Comparison of ENCODE assay signal across 15 cellular contexts in the genomic region with DNA sequence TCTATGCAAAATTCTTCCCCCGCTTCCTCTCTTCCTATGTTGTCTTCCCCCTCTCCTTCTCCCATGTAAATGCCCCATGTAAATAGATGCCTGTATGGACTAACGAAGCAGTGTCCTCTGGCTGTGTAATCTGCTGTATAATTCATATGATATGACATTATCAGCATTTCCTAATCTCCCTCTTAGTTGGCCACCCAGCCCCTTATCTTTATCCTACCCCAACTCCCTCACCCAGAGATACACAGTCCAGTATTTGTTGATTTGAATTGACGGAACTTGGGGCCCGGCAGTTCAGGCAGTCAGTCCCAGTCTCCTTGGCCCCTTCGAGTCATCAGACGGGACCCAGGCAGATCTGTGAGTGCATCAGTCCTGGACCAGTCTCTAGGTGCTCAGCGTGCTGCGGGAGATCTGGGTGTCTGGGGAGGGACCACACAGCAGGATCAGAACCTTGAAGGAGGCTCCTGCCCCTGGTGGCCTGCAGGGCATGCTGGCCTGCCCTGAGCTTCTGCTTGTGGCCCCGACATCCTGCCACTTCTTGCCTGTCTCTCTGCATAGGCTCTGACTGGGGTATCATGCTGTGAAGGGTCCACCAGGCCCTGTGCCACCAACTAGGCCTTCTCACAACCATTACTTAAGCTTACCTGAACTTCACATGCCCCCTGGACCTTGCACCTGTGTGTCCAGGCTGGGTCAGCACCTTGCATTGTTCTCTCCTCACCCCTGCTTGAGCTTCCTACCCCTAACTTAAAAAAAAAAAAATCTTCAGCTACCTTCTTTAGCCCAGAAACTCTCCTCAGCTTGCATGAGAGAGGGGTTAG.
DNase-seq lines count a peak whose midpoint lies in the region; ATAC-seq and TF ChIP-seq lines count a peak whose summit lies in the region.
"Had no signal": no experiment of that assay in that cellular context is flagged by ENCODE, and none has a peak within 500 bp of the region (broad histone marks: within the 10 kb centered on the region; RNA-seq: fewer than 3 reads in every experiment).

No MANE protein-coding gene starts in this region.

- no peaks in the 10 kb centered on the region for H3K9me3 ChIP-seq in thyroid gland
- H3K9me3 ChIP-seq: adrenal gland, heart right ventricle, suprapubic skin had no signal

- H3K27ac ChIP-seq in thyroid gland, result peak overlapping the region; percentile 83 to 86 (median 84)
- H3K27ac ChIP-seq: adrenal gland, heart right ventricle, suprapubic skin, VCaP had no signal

- TF ChIP-seq CTCF in WTC11 (IDR thresholded peaks at IDR 0.05) (no peak), mesothelial cell of epicardium (IDR thresholded peaks at IDR 0.05; ENCODE audit: unreplicated experiment) (no peak), thyroid gland (IDR thresholded peaks at IDR 0.05) (no peak)

- H3K27ac Mint-ChIP-seq in WTC11, result no peak overlapping the region
- peak overlapping the region; percentile 89 for H3K27ac Mint-ChIP-seq in mesothelial cell of epicardium
- H3K27ac Mint-ChIP-seq: CD4-positive, CD25-positive, alpha-beta regulatory T cell had no signal

- H3K27me3 Mint-ChIP-seq in WTC11 (ENCODE audit: low read depth), result no peaks in the 10 kb centered on the region
- H3K27me3 Mint-ChIP-seq in mesothelial cell of epicardium (ENCODE audit: low read depth), result no peaks in the 10 kb centered on the region

- no peak overlapping the region for H3K4me3 Mint-ChIP-seq in WTC11
- H3K4me3 Mint-ChIP-seq in mesothelial cell of epicardium, result no peak overlapping the region
- H3K4me3 Mint-ChIP-seq: CD4-positive, CD25-positive, alpha-beta regulatory T cell had no signal

- H3K9me3 Mint-ChIP-seq in WTC11 (no peaks in the 10 kb centered on the region), mesothelial cell of epicardium (no peaks in the 10 kb centered on the region)

- H3K36me3 ChIP-seq in thyroid gland, result no peaks in the 10 kb centered on the region
- H3K36me3 ChIP-seq: adrenal gland, heart right ventricle, suprapubic skin had no signal

- 90 to 95% methylated on average over 9 of the region's 9 CpGs for WGBS in thyroid gland, 2 donors

- DNase-seq in WTC11 (ENCODE audit: low spot score), result no peak
- DNase-seq in mesothelial cell of epicardium (ENCODE audit: low spot score in 2 of 2, unreplicated experiment in 2 of 2), result no peak
- no peak for DNase-seq in thyroid gland
- no peak for DNase-seq in NCI-H2081 treated with DMSO at 0.1 percent for 48 hours (lab: John Stamatoyannopoulos, UW)
- DNase-seq: DMS153, MM.1S, NCI-H1436 treated with DMSO at 0.1 percent for 48 hours had no signal

- POLR2A ChIA-PET in WTC11 (lab: Charles Lee), result interaction anchor here (0.6 to 1.2 kb wide), 4 partner anchors 43 to 150 kb away, joined by 3 to 5 read pairs (median 4); a partner anchor contains a TSS

- TF ChIP-seq POLR2A in thyroid gland (IDR thresholded peaks at IDR 0.05), result no peak

- peak; percentile 6 for ATAC-seq in HG02798 (IDR thresholded peaks at IDR 0.05; ENCODE audit: poor library complexity, unreplicated experiment)
- peak; percentile 43 for ATAC-seq in WTC11
- ATAC-seq in HG03175 (IDR thresholded peaks at IDR 0.05; ENCODE audit: unreplicated experiment), result no peak
- no peak for ATAC-seq in GM18861 (IDR thresholded peaks at IDR 0.05; ENCODE audit: unreplicated experiment)

- H3K4me1 ChIP-seq in thyroid gland, result peaks cover 23 to 58% of the 10 kb centered on the region in 2 donors
- H3K4me1 ChIP-seq: heart right ventricle had no signal

- no peak overlapping the region for H3K4me3 ChIP-seq in thyroid gland (replicated peaks in 1 of 3)
- H3K4me3 ChIP-seq: adrenal gland, heart right ventricle, suprapubic skin had no signal

- CTCF ChIA-PET in WTC11 (lab: Charles Lee), result interaction anchor here (0.5 to 5.5 kb wide), 40 partner anchors 8 to 484 kb away, joined by 3 to 47 read pairs (median 4); a partner anchor contains a TSS

- H3K36me3 Mint-ChIP-seq in WTC11 (no peaks in the 10 kb centered on the region), mesothelial cell of epicardium (no peaks in the 10 kb centered on the region)
- H3K36me3 Mint-ChIP-seq: CD4-positive, CD25-positive, alpha-beta regulatory T cell had no signal

- peaks cover 4% of the 10 kb centered on the region for H3K4me1 Mint-ChIP-seq in WTC11
- H3K4me1 Mint-ChIP-seq in mesothelial cell of epicardium, result peaks cover 53% of the 10 kb centered on the region
- H3K4me1 Mint-ChIP-seq: CD4-positive, CD25-positive, alpha-beta regulatory T cell had no signal

- intact Hi-C loops in thyroid gland (cut with DNase I), result loop anchor here (10.0 kb wide), 1 partner anchor 90 kb away; a partner anchor contains a TSS

- H3K27me3 ChIP-seq in thyroid gland, result no peaks in the 10 kb centered on the region
- H3K27me3 ChIP-seq: adrenal gland, heart right ventricle, suprapubic skin had no signal

TF ChIP-seq in WTC11, 78 proteins besides CTCF, POLR2A, EP300 and RAD21:
- TF ChIP-seq IRF2 (CRISPR knock-in tag; IDR thresholded peaks at IDR 0.05; ENCODE audit: borderline replicate concordance, low read depth) (no peak), SMAD4 (CRISPR knock-in tag; IDR thresholded peaks at IDR 0.05) (no peak), TCF7 (CRISPR knock-in tag; IDR thresholded peaks at IDR 0.05; ENCODE audit: low read depth) (no peak)
- TF ChIP-seq, protein P1, sequence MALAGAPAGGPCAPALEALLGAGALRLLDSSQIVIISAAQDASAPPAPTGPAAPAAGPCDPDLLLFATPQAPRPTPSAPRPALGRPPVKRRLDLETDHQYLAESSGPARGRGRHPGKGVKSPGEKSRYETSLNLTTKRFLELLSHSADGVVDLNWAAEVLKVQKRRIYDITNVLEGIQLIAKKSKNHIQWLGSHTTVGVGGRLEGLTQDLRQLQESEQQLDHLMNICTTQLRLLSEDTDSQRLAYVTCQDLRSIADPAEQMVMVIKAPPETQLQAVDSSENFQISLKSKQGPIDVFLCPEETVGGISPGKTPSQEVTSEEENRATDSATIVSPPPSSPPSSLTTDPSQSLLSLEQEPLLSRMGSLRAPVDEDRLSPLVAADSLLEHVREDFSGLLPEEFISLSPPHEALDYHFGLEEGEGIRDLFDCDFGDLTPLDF (CRISPR knock-in tag; IDR thresholded peaks at IDR 0.05), result no peak
- TF ChIP-seq, protein P2, sequence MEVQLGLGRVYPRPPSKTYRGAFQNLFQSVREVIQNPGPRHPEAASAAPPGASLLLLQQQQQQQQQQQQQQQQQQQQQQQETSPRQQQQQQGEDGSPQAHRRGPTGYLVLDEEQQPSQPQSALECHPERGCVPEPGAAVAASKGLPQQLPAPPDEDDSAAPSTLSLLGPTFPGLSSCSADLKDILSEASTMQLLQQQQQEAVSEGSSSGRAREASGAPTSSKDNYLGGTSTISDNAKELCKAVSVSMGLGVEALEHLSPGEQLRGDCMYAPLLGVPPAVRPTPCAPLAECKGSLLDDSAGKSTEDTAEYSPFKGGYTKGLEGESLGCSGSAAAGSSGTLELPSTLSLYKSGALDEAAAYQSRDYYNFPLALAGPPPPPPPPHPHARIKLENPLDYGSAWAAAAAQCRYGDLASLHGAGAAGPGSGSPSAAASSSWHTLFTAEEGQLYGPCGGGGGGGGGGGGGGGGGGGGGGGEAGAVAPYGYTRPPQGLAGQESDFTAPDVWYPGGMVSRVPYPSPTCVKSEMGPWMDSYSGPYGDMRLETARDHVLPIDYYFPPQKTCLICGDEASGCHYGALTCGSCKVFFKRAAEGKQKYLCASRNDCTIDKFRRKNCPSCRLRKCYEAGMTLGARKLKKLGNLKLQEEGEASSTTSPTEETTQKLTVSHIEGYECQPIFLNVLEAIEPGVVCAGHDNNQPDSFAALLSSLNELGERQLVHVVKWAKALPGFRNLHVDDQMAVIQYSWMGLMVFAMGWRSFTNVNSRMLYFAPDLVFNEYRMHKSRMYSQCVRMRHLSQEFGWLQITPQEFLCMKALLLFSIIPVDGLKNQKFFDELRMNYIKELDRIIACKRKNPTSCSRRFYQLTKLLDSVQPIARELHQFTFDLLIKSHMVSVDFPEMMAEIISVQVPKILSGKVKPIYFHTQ (CRISPR knock-in tag; IDR thresholded peaks at IDR 0.05), result no peak
TF ChIP-seq in WTC11: peak in this region for 0.

Comparison
In these comparisons a context has a peak if more than half of its experiments do, and no peak if none do; other contexts are left out.
1. ATAC-seq: peak in HG02798 (single experiment) and WTC11 (single experiment); none in HG03175 (single experiment) and GM18861 (single experiment).